Comparison of ENCODE assay signal across 14 cellular contexts in the genomic region with DNA sequence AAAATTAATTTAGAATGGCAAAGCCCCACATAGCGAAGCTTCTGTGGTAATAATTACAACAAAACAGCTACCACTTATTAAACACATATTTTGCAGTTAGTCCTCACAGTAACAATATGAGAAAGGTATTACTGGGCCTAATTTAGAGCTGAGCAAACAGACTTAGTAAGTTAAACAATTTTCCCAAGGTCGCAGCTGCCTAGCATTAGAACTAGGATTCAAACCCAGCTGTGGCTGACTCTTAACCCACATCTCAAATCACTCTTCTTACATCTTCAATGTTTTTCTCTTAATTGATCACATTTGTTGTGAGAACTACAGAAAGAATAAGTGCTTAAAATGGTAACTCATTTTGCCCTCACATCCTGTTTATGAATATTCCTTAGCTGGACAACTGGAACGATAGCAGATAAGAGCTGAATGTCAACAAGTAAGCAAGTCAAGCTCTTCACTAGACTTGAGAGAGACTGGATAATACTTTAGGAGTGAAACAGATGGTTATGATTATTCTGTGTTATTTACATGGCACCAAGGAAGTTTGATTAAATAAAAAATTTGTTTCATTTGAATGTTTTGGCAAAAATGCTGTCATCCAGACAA.
"Had no signal": no experiment of that assay in that cellular context is flagged by ENCODE, and none has a peak within 500 bp of the region (broad histone marks: within the 10 kb centered on the region; RNA-seq: fewer than 3 reads in every experiment).

No MANE protein-coding gene starts in this region.

- H3K4me1 ChIP-seq: psoas muscle had no signal

- H3K27ac ChIP-seq: coronary artery, dorsolateral prefrontal cortex, gastroesophageal sphincter, psoas muscle had no signal

- H3K9me3 ChIP-seq: gastroesophageal sphincter, psoas muscle had no signal

- ATAC-seq: gastroesophageal sphincter; naive thymus-derived CD4-positive, alpha-beta T cell; psoas muscle; sciatic nerve had no signal

- H3K4me3 ChIP-seq: coronary artery, dorsolateral prefrontal cortex, gastroesophageal sphincter, psoas muscle had no signal

- H3K27me3 ChIP-seq: gastroesophageal sphincter had no signal

- H3K36me3 ChIP-seq: gastroesophageal sphincter had no signal

- DNase-seq: dorsolateral prefrontal cortex; effector CD8-positive, alpha-beta T cell; foreskin fibroblast; glutamatergic neuron; naive thymus-derived CD4-positive, alpha-beta T cell; nephron progenitor cell; psoas muscle; retina; stimulated activated CD4-positive, alpha-beta T cell treated with anti-CD3 and anti-CD28 coated beads, Interleukin-2, amount 100 ng/mL, for 48 hours; stimulated activated naive CD4-positive, alpha-beta T cell treated with Interleukin-2 at 50 U/mL for 16 hours; trophoblast cell had no signal
